16 cellular contexts compared by ENCODE assay signal in genomic region chr2:146624429-146624828, GRCh38.
A peak's percentile ranks its signal among the peaks of the same experiment; 100 is the strongest.
DNase-seq lines count a peak whose midpoint lies in the region; ATAC-seq lines count a peak whose summit lies in the region.
"Had no signal": no experiment of that assay in that cellular context is flagged by ENCODE, and none has a peak within 500 bp of the region (broad histone marks: within the 10 kb centered on the region; RNA-seq: fewer than 3 reads in every experiment).

No MANE protein-coding gene starts in this region.

- ATAC-seq in GM21825 (IDR thresholded peaks at IDR 0.05; ENCODE audit: unreplicated experiment): no peak
- ATAC-seq: CD8-positive, alpha-beta T cell had no signal

- DNase-seq in NCI-H510A treated with DMSO at 0.1 percent for 48 hours (lab: John Stamatoyannopoulos, UW): peak; percentile 22
- DNase-seq in NCI-H510A (lab: John Stamatoyannopoulos, UW): no peak
- peak; percentile 24 for DNase-seq in adipocyte (ENCODE audit: low read depth)
- peak; percentile 60 for DNase-seq in kidney glomerular epithelial cell (lab: John Stamatoyannopoulos, UW)
- no peak for DNase-seq in glomerular visceral epithelial cell (ENCODE audit: extremely low spot score)
- DNase-seq in effector CD4-positive, alpha-beta T cell: no peak
- DNase-seq in SKM-1 treated with dmso at 0.1 percent for 144 hours (lab: John Stamatoyannopoulos, UW; ENCODE audit: unreplicated experiment): no peak
- DNase-seq: CD8-positive, alpha-beta T cell; DND-41; GF-D8; NCI-H1092 treated with DMSO at 0.1 percent for 48 hours; NCI-H187 treated with DMSO at 0.1 percent for 48 hours; NCI-H446; NCI-H82 had no signal

- H3K9ac ChIP-seq in adipocyte (ENCODE audit: low read length): no peak overlapping the region
- H3K9ac ChIP-seq: BLaER1 had no signal

- H3K36me3 ChIP-seq in adipocyte (ENCODE audit: control insufficient read depth, insufficient read depth, low read length, severe bottlenecking): no peaks in the 10 kb centered on the region
- H3K36me3 ChIP-seq: BLaER1 had no signal

- H3K27me3 ChIP-seq in adipocyte (replicated peaks; ENCODE audit: control insufficient read depth, insufficient read depth, low read length): no peaks in the 10 kb centered on the region
- H3K27me3 ChIP-seq: BLaER1 had no signal

- no peaks in the 10 kb centered on the region for H3K9me3 ChIP-seq in adipocyte (ENCODE audit: control insufficient read depth, low read length)
- H3K9me3 ChIP-seq: BLaER1 had no signal

- H3K4me1 ChIP-seq in adipocyte (ENCODE audit: control insufficient read depth, insufficient read depth, low read length): no peaks in the 10 kb centered on the region
- H3K4me1 ChIP-seq: BLaER1 had no signal

- no peak overlapping the region for H3K4me3 ChIP-seq in adipocyte (ENCODE audit: low read length)
- H3K4me3 ChIP-seq: BLaER1 had no signal

Comparison
In these comparisons a context has a peak if more than half of its experiments do, and no peak if none do; other contexts are left out.
1. DNase-seq: peak in NCI-H510A treated with DMSO at 0.1 percent for 48 hours (single experiment), adipocyte (single experiment) and kidney glomerular epithelial cell (single experiment); none in NCI-H510A (single experiment), glomerular visceral epithelial cell (single experiment), effector CD4-positive, alpha-beta T cell (single experiment) and SKM-1 treated with dmso at 0.1 percent for 144 hours (single experiment).